Comparison of ENCODE assay signal across 8 cellular contexts in the genomic region with DNA sequence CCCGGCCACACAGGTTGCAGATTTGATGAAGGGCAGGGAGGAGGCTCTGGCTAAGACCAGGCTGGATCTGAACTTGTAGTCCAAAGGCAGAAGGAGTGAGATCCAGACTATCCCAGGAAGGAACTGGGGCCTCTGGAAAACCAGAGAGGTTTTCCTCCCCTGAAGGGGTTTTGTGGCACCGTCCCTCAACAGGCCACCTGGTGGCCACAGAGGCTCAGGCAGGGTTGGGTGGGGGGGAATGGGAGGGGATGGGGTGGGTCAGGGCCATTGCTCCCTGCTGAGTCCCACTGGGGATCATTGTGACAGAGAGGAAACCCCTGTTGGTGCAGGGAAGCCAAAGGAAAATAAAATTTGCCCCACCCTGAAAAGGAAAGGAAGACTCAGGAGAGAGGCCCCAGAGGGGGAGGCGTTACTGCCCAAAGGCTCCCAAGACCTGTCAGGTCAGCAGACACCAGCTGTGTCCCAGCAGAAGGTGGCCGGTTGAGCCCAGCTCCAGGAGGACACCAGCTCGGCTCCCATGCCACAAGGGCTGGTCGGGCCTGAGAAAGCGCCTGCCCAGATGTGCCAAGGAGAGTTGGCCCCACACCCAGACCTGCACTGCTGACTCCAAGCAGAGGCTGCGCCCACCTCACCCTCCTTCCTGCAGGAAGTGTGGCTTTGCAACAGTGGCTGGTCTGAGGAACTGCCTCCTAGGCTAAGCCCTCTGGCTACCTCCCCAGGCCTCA. TPM values are rescaled to one million over a fixed set of nuclear protein-coding genes. Genes with fewer than 3 reads are reported as not detected.
DNase-seq lines count a peak whose midpoint lies in the region; ATAC-seq and TF ChIP-seq lines count a peak whose summit lies in the region.

No MANE protein-coding gene starts in this region.

- no CpG with 5 or more reads among the region's 8 CpGs for WGBS in gastroesophageal sphincter (ENCODE audit: low coverage in 1 of 2), 2 donors

- H3K36me3 ChIP-seq in gastroesophageal sphincter (no peaks in the 10 kb centered on the region), thoracic aorta (no peaks in the 10 kb centered on the region)

- no peak overlapping the region for H3K4me3 ChIP-seq in gastroesophageal sphincter
- no peak overlapping the region for H3K4me3 ChIP-seq in thoracic aorta

- no peak for TF ChIP-seq POLR2A in gastroesophageal sphincter (IDR thresholded peaks at IDR 0.05)

- H3K27me3 ChIP-seq in gastroesophageal sphincter = no peaks in the 10 kb centered on the region
- H3K27me3 ChIP-seq in thoracic aorta (replicated peaks; ENCODE audit: insufficient read depth) = no peaks in the 10 kb centered on the region

- DNase-seq in ELR (ENCODE audit: low read depth) (peak; percentile 40), NCI-H510A (lab: John Stamatoyannopoulos, UW) (peak; percentile 55), thoracic aorta (ENCODE audit: low spot score) (no peak), MV-4-11 (lab: John Stamatoyannopoulos, UW) (no peak), putamen (ENCODE audit: low spot score) (no peak)

- H3K27ac ChIP-seq in gastroesophageal sphincter (peak overlapping the region; percentile 0 to 92 (median 89)), thoracic aorta (peak overlapping the region; percentile 95 to 98)

- H3K4me1 ChIP-seq in gastroesophageal sphincter = peaks cover 3 to 74% (median 48%) of the 10 kb centered on the region in 3 donors
- peaks cover 19 to 46% of the 10 kb centered on the region in 2 donors for H3K4me1 ChIP-seq in thoracic aorta (ENCODE audit: control insufficient read depth in 1 of 2, low read depth in 2 of 2)

- H3K9me3 ChIP-seq in gastroesophageal sphincter (no peaks in the 10 kb centered on the region), thoracic aorta (no peaks in the 10 kb centered on the region)

- ATAC-seq in GM21717 (IDR thresholded peaks at IDR 0.05; ENCODE audit: unreplicated experiment) = peak; percentile 4
- ATAC-seq in gastroesophageal sphincter = no peak
- no peak for ATAC-seq in thoracic aorta (ENCODE audit: insufficient number of reproducible peaks, low FRiP score, low read depth)
- no peak for ATAC-seq in HG02870 (IDR thresholded peaks at IDR 0.05; ENCODE audit: unreplicated experiment)

- TF ChIP-seq EP300 in gastroesophageal sphincter (IDR thresholded peaks at IDR 0.05) = no peak

- TF ChIP-seq CTCF in gastroesophageal sphincter (IDR thresholded peaks at IDR 0.05) (peak in 1 of 4 experiments; percentile 61), thoracic aorta (IDR thresholded peaks at IDR 0.05) (peak; percentile 50)

RNA-seq across cellular contexts. Expression of a gene that starts 37.3 kb away (rescaled TPM):
- total RNA-seq in gastroesophageal sphincter (100 to 1,000 TPM; 683 to 866 (median 805) TPM), thoracic aorta (1,000 to 10,000 TPM in 1 of 2 donors, 100 to 1,000 TPM in 1; 700 to 1,022 TPM)

Comparison
In these comparisons a context has a peak if more than half of its experiments do, and no peak if none do; other contexts are left out.
1. DNase-seq: peak in ELR (single experiment) and NCI-H510A (single experiment); none in thoracic aorta (single experiment), MV-4-11 (single experiment) and putamen (single experiment).